8 cellular contexts compared by ENCODE assay signal in the genomic region with DNA sequence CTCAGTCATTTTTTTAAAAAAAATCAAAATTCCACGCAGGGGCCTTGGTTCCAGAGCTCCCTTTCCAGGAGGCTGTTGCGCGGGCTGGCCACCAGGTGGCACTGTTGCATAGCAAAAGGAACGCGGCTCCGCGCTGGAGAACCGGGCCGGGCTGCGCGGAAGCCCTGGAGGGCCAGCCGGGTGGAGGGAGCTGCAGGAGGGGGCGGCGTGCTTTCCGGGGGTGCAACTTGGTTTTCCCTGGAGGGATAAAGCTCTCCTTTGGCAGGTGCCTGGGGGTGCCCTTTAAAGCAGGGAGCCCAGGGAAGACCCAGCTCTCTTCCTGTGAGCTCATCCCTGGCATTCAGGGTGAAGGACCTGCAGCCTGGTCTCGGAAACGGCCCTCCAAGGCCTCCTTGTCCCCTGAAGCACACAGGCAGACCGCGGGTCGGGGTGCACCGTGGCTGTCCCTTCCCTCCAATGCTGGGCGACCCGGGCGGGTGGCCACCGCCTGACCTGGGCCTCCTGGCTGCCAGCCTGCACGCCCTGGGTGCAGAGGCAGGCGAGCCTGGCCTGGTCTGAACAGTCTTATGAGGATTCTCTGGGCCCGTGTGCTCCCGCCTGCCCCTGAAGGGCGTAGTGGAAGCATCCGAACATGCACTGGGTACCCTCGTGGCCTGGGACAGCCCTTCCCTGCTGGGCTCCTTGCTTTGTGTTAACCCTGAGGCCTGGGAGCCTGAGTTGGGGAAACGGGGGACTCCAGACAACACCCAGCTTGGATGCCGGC. TPM values are rescaled to one million over a fixed set of nuclear protein-coding genes. Genes with fewer than 3 reads are reported as not detected.
DNase-seq lines count a peak whose midpoint lies in the region; ATAC-seq, FAIRE-seq and TF ChIP-seq lines count a peak whose summit lies in the region.

No MANE protein-coding gene starts in this region.

- no peaks in the 10 kb centered on the region for H3K79me2 ChIP-seq in neural cell (replicated peaks; ENCODE audit: insufficient read depth, low read length)

- no peaks in the 10 kb centered on the region for H3K9me3 ChIP-seq in neural cell (ENCODE audit: low read length)
- no peaks in the 10 kb centered on the region for H3K9me3 ChIP-seq in stomach

- H3K27me3 ChIP-seq in neural cell (ENCODE audit: insufficient read depth, low read depth, low read length), result no peaks in the 10 kb centered on the region
- H3K27me3 ChIP-seq in stomach, result peaks cover 0 to 44% (median 18%) of the 10 kb centered on the region in 3 donors

- peak overlapping the region; percentile 6 for H3K9ac ChIP-seq in neural cell (ENCODE audit: low read length)

- 24 to 39% (median 33%) methylated on average over 6 to 34 of the region's 34 CpGs for WGBS in stomach, 5 donors

- peak; percentile 66 for FAIRE-seq in GM19239 (lab: Jason Lieb, UNC)

- H3K9me2 ChIP-seq in neural cell (ENCODE audit: insufficient read depth, low read length), result no peaks in the 10 kb centered on the region

- H3K36me3 ChIP-seq in neural cell (ENCODE audit: insufficient read depth, low read length) (no peaks in the 10 kb centered on the region), stomach (no peaks in the 10 kb centered on the region)

- TF ChIP-seq EP300 in neural cell (conservative IDR thresholded peaks at IDR 0.05; ENCODE audit: poor library complexity, severe bottlenecking), result no peak
- no peak for TF ChIP-seq EP300 in stomach (IDR thresholded peaks at IDR 0.05)

- intact Hi-C loops in stomach (cut with DNase I; ENCODE audit: low total_unique reads), result loop anchor here (10.0 kb wide), 1 partner anchor 502 kb away; no protein-coding TSS in a partner anchor

- peak overlapping the region; percentile 0 for H2AFZ ChIP-seq in neural cell (ENCODE audit: low read depth, low read length)

- H3K27ac ChIP-seq in neural cell (ENCODE audit: low read length) (no peak overlapping the region), stomach (no peak overlapping the region)

- H3K4me3 ChIP-seq in neural cell (ENCODE audit: low read length), result no peak overlapping the region
- H3K4me3 ChIP-seq in stomach, result no peak overlapping the region

- TF ChIP-seq RAD21 in neural cell (conservative IDR thresholded peaks at IDR 0.05), result peak; percentile 99

- no peak for TF ChIP-seq POLR2A in stomach (IDR thresholded peaks at IDR 0.05)

- H3K4me2 ChIP-seq in neural cell (ENCODE audit: low read length), result no peak overlapping the region

- peaks cover 3 to 9% (median 4%) of the 10 kb centered on the region in 4 donors for H3K4me1 ChIP-seq in stomach

- no peaks in the 10 kb centered on the region for H4K20me1 ChIP-seq in neural cell (ENCODE audit: insufficient read depth)

- no peak for ATAC-seq in GM19467 (IDR thresholded peaks at IDR 0.05; ENCODE audit: unreplicated experiment)

- TF ChIP-seq CTCF in neural cell (IDR thresholded peaks at IDR 0.05; ENCODE audit: poor library complexity, severe bottlenecking) (peak; percentile 99), stomach (IDR thresholded peaks at IDR 0.05) (peak in 5 of 7 experiments; percentile 91 to 99 (median 95))

- no peaks in the 10 kb centered on the region for H3F3A ChIP-seq in neural cell (ENCODE audit: insufficient read depth, low read length, poor library complexity, severe bottlenecking)

- DNase-seq in AG08396 (ENCODE audit: low spot score), result peak; percentile 95
- DNase-seq in GM19239 (ENCODE audit: insufficient read length, low spot score), result peak; percentile 93
- peak; percentile 75 for DNase-seq in OCI-M1 (lab: John Stamatoyannopoulos, UW)
- peak; percentile 82 to 86 for DNase-seq in activated T-cell treated with anti-CD3 and anti-CD28 coated beads, Interleukin-2, amount 50 U/mL, for 48 hours
- DNase-seq in fibroblast of peridontal ligament (ENCODE audit: extremely low read depth), result peak; percentile 54
- DNase-seq in stomach, result peak; percentile 83

TF ChIP-seq in neural cell, 6 proteins besides CTCF, POLR2A, EP300 and RAD21:
- no peak for TF ChIP-seq EZH2 (IDR thresholded peaks at IDR 0.05; ENCODE audit: borderline replicate concordance, insufficient read depth, low read length, poor library complexity, severe bottlenecking)
- TF ChIP-seq SMC3 (conservative IDR thresholded peaks at IDR 0.05; ENCODE audit: poor library complexity), result peak; percentile 99
- peak; percentile 36 for TF ChIP-seq MXI1 (conservative IDR thresholded peaks at IDR 0.05; ENCODE audit: poor library complexity, severe bottlenecking)

RNA-seq across cellular contexts. Expression of gene KRTAP5-5, which starts 23.4 kb away (rescaled TPM):
- not detected in 2 replicates for polyA plus RNA-seq in neural cell
- not detected in 2 replicates for polyA minus RNA-seq in neural cell
- not detected for total RNA-seq in stomach
- polyA plus RNA-seq in stomach, result not detected

RNA-seq across cellular contexts. Expression of gene KRTAP5-4, which starts 31.0 kb away (rescaled TPM):
- polyA plus RNA-seq in neural cell (not detected in 2 replicates), stomach (not detected)
- not detected in 2 replicates for polyA minus RNA-seq in neural cell
- total RNA-seq in stomach, result not detected

RNA-seq across cellular contexts. Expression of gene KRTAP5-6, which starts 44.0 kb away (rescaled TPM):
- not detected in 2 replicates for polyA plus RNA-seq in neural cell
- not detected in 2 replicates for polyA minus RNA-seq in neural cell
- not detected for total RNA-seq in stomach
- polyA plus RNA-seq in stomach, result not detected

RNA-seq across cellular contexts. Expression of gene KRTAP5-3, which starts 44.7 kb away (rescaled TPM):
- not detected in 2 replicates for polyA plus RNA-seq in neural cell
- polyA minus RNA-seq in neural cell, result not detected in 2 replicates
- total RNA-seq in stomach, result not detected
- polyA plus RNA-seq in stomach, result not detected

RNA-seq across cellular contexts. Expression of gene KRTAP5-2, which starts 54.9 kb away (rescaled TPM):
- not detected in 2 replicates for polyA plus RNA-seq in neural cell
- polyA minus RNA-seq in neural cell, result not detected in 2 replicates
- total RNA-seq in stomach, result not detected
- not detected for polyA plus RNA-seq in stomach
